Comparison of ENCODE assay signal across 8 cellular contexts in genomic region chr7:97179454-97180104, GRCh38.
DNase-seq lines count a peak whose midpoint lies in the region; ATAC-seq and TF ChIP-seq lines count a peak whose summit lies in the region.

No MANE protein-coding gene starts in this region.

- 1 to 3% (median 1%) methylated on average over 2 of the region's 2 CpGs for WGBS in ovary, 3 donors

- H3K27ac Mint-ChIP-seq in activated T-cell treated with anti-CD3 and anti-CD28 coated beads, Interleukin-2, amount 50 U/mL, for 72 hours: no peak overlapping the region

- TF ChIP-seq EP300 in ovary (IDR thresholded peaks at IDR 0.05): no peak

- no peaks in the 10 kb centered on the region for H3K27me3 Mint-ChIP-seq in activated T-cell treated with anti-CD3 and anti-CD28 coated beads, Interleukin-2, amount 50 U/mL, for 72 hours (ENCODE audit: low read depth)

- ATAC-seq in GM18870 (IDR thresholded peaks at IDR 0.05; ENCODE audit: unreplicated experiment) (peak; percentile 55), HG03460 (IDR thresholded peaks at IDR 0.05; ENCODE audit: unreplicated experiment) (peak; percentile 77)
- peak in 1 of 2 donors; percentile 36 for ATAC-seq in activated T-cell treated with anti-CD3 and anti-CD28 coated beads, Interleukin-2, amount 50 U/mL, for 72 hours (replicated peaks in 1 of 2)

- no peaks in the 10 kb centered on the region for H3K4me1 ChIP-seq in ovary (ENCODE audit: insufficient read depth)

- intact Hi-C loops in ovary (cut with DNase I): loop anchor here in 1 of 4 donors (10.0 kb wide), 1 partner anchor 75 kb away; no protein-coding TSS in a partner anchor

- no peak overlapping the region for H3K4me3 Mint-ChIP-seq in activated T-cell treated with anti-CD3 and anti-CD28 coated beads, Interleukin-2, amount 50 U/mL, for 72 hours

- H3K9me3 ChIP-seq in ovary: no peaks in the 10 kb centered on the region

- no peak for TF ChIP-seq POLR2A in ovary (IDR thresholded peaks at IDR 0.05)

- no peaks in the 10 kb centered on the region for H3K9me3 Mint-ChIP-seq in activated T-cell treated with anti-CD3 and anti-CD28 coated beads, Interleukin-2, amount 50 U/mL, for 72 hours

- H3K27ac ChIP-seq in ovary: no peak overlapping the region

- H3K4me1 Mint-ChIP-seq in activated T-cell treated with anti-CD3 and anti-CD28 coated beads, Interleukin-2, amount 50 U/mL, for 72 hours (ENCODE audit: low read depth): peaks cover 1% of the 10 kb centered on the region

- peaks cover 0 to 6% of the 10 kb centered on the region in 2 donors for H3K36me3 Mint-ChIP-seq in activated T-cell treated with anti-CD3 and anti-CD28 coated beads, Interleukin-2, amount 50 U/mL, for 72 hours (ENCODE audit: insufficient read depth in 2 of 2)

- no peak overlapping the region for H3K4me3 ChIP-seq in ovary

- peak in 2 of 3 donors; percentile 21 to 64 for TF ChIP-seq CTCF in ovary (IDR thresholded peaks at IDR 0.05)

- DNase-seq in CD1c-positive myeloid dendritic cell (ENCODE audit: extremely low spot score) (peak; percentile 66), NCI-H82 treated with DMSO at 0.1 percent for 48 hours (lab: John Stamatoyannopoulos, UW; ENCODE audit: unreplicated experiment) (peak; percentile 17), foreskin melanocyte (peak; percentile 49), ovary (peak in 4 of 5 donors; percentile 11 to 34 (median 24)), cortex of kidney (lab: John Stamatoyannopoulos, UW) (no peak)
- peak; percentile 38 to 43 for DNase-seq in activated T-cell treated with anti-CD3 and anti-CD28 coated beads, Interleukin-2, amount 50 U/mL, for 72 hours

- no peaks in the 10 kb centered on the region for H3K36me3 ChIP-seq in ovary

- no peaks in the 10 kb centered on the region for H3K27me3 ChIP-seq in ovary
